Comparison of ENCODE assay signal across 3 cellular contexts in the genomic region with DNA sequence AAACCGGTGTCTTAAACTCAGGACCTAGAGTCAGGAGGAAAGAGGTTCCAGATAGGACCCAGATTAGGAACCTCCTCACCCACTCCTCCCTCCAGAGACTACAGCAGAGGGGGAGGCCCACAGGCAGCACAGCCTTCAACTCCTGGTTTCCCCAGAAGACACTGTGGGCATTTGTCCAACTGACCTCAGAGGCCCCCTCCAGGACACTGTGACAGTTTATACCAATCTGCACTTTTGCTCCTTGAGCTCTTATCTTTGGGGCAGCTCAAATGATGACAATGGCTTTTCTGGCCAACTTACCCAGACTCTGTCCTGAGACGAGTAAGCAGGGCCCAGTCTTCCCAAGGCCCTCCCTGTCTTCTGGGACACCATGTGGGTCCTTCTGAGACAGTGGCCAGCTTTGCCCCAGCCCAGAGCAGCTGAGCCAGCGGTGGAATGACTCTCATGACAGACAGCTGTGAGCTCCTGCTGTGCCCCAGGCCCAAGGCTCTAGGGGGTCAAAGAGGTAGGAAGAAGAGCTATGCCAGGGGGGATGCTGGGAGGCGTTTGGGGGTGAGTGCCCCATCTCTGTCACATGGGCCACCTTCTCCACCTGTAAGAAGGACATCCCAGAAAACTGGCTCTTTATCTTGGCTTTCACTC.
TF ChIP-seq lines count a peak whose summit lies in the region.

No MANE protein-coding gene starts in this region.

TF ChIP-seq in SK-N-SH, 30 proteins besides CTCF, POLR2A, EP300 and RAD21:
- no peak for TF ChIP-seq USF2 (IDR thresholded peaks at IDR 0.05; ENCODE audit: borderline replicate concordance, low read depth, low read length)
- TF ChIP-seq SIN3A (IDR thresholded peaks at IDR 0.05; ENCODE audit: borderline replicate concordance, low read depth, low read length) = no peak
- TF ChIP-seq, protein P1, sequence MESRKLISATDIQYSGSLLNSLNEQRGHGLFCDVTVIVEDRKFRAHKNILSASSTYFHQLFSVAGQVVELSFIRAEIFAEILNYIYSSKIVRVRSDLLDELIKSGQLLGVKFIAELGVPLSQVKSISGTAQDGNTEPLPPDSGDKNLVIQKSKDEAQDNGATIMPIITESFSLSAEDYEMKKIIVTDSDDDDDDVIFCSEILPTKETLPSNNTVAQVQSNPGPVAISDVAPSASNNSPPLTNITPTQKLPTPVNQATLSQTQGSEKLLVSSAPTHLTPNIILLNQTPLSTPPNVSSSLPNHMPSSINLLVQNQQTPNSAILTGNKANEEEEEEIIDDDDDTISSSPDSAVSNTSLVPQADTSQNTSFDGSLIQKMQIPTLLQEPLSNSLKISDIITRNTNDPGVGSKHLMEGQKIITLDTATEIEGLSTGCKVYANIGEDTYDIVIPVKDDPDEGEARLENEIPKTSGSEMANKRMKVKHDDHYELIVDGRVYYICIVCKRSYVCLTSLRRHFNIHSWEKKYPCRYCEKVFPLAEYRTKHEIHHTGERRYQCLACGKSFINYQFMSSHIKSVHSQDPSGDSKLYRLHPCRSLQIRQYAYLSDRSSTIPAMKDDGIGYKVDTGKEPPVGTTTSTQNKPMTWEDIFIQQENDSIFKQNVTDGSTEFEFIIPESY (IDR thresholded peaks at IDR 0.05; ENCODE audit: borderline replicate concordance, low read depth) = no peak
- TF ChIP-seq MXI1 (IDR thresholded peaks at IDR 0.05; ENCODE audit: low read depth, low read length) = no peak
- no peak for TF ChIP-seq GATA2 (CRISPR knock-in tag; IDR thresholded peaks at IDR 0.05)
- TF ChIP-seq JUND (IDR thresholded peaks at IDR 0.05) = no peak
- no peak for TF ChIP-seq RFX5 (IDR thresholded peaks at IDR 0.05; ENCODE audit: low read length)
- no peak for TF ChIP-seq MEF2A (IDR thresholded peaks at IDR 0.05; ENCODE audit: borderline replicate concordance, low read depth)
- TF ChIP-seq NFIC (IDR thresholded peaks at IDR 0.05; ENCODE audit: borderline replicate concordance) = no peak
- TF ChIP-seq FOXM1 (IDR thresholded peaks at IDR 0.05; ENCODE audit: low read depth) = no peak
- TF ChIP-seq GABPA (IDR thresholded peaks at IDR 0.05; ENCODE audit: low read depth) = no peak
- TF ChIP-seq POLR2AphosphoS5 (IDR thresholded peaks at IDR 0.05; ENCODE audit: low read depth, low read length) = no peak
- no peak for TF ChIP-seq RCOR1 (IDR thresholded peaks at IDR 0.05; ENCODE audit: low read length)
- no peak for TF ChIP-seq NRF1 (IDR thresholded peaks at IDR 0.05; ENCODE audit: low read depth, low read length)
- no peak for TF ChIP-seq FOXJ3 (CRISPR knock-in tag; IDR thresholded peaks at IDR 0.05)

TF ChIP-seq in SK-N-SH treated with all-trans-retinoic acid at 6 μM for 48 hours, 23 proteins besides CTCF, POLR2A, EP300 and RAD21:
- no peak for TF ChIP-seq CSDC2 (CRISPR knock-in tag; IDR thresholded peaks at IDR 0.05)

TF ChIP-seq in H1, 55 proteins besides CTCF, POLR2A, EP300 and RAD21:
- TF ChIP-seq MAFK (IDR thresholded peaks at IDR 0.05; ENCODE audit: low read depth, low read length) (no peak), KDM4A (IDR thresholded peaks at IDR 0.05; ENCODE audit: low read depth, low read length, severe bottlenecking) (no peak), BRCA1 (IDR thresholded peaks at IDR 0.05; ENCODE audit: low read depth, low read length) (no peak), BCL11A (IDR thresholded peaks at IDR 0.05; ENCODE audit: low read depth in 2 of 2, low read length in 2 of 2) (no peak)
